In genomic region chr7:134458341-134458805, GRCh38 we compare ENCODE assay signal across 8 cellular contexts. TPM values are rescaled to one million over a fixed set of nuclear protein-coding genes. Genes with fewer than 3 reads are reported as not detected.
A peak's percentile ranks its signal among the peaks of the same experiment; 100 is the strongest.
DNase-seq lines count a peak whose midpoint lies in the region; ATAC-seq and TF ChIP-seq lines count a peak whose summit lies in the region.

No MANE protein-coding gene starts in this region.

- TF ChIP-seq CTCF in OCI-LY3 (IDR thresholded peaks at IDR 0.05; ENCODE audit: low read depth, low read length) (peak; percentile 51; the same call in 1 of the 2 replicates), fibroblast of pulmonary artery (IDR thresholded peaks at IDR 0.05; ENCODE audit: low read length, missing control alignments) (peak; percentile 31), neural crest cell (conservative IDR thresholded peaks at IDR 0.05) (peak; percentile 44)

- H3K27me3 ChIP-seq in OCI-LY3 (ENCODE audit: low read depth, low read length) = no peaks in the 10 kb centered on the region

- peak overlapping the region; percentile 88 for H3K4me2 ChIP-seq in OCI-LY3 (ENCODE audit: low read length)

- peak overlapping the region; percentile 34; the same call in 1 of the 2 replicates for H3K27ac ChIP-seq in OCI-LY3 (ENCODE audit: low read length)
- H3K27ac ChIP-seq in substantia nigra (ENCODE audit: low read depth, low read length, poor library complexity, severe bottlenecking) = peak overlapping the region; percentile 73

- peak; percentile 31 for ATAC-seq in GM18870 (IDR thresholded peaks at IDR 0.05; ENCODE audit: unreplicated experiment)
- peak; percentile 37 for ATAC-seq in HG03108 (IDR thresholded peaks at IDR 0.05; ENCODE audit: unreplicated experiment)

- peak overlapping the region; percentile 96 for H3K4me3 Mint-ChIP-seq in neural crest cell

- DNase-seq in AG20443 (ENCODE audit: low spot score) = peak; percentile 70
- peak; percentile 27 to 31 for DNase-seq in activated T-helper 1 cell treated with anti-CD3 and anti-CD28 coated beads, Interleukin-2, amount 50 U/mL, for 16 hours (ENCODE audit: low read depth in 1 of 2, low spot score in 1 of 2)
- no peak for DNase-seq in fibroblast of pulmonary artery (ENCODE audit: low read depth)
- peak; percentile 60 for DNase-seq in neural crest cell (ENCODE audit: low read depth, low spot score)
- DNase-seq in substantia nigra (lab: John Stamatoyannopoulos, UW) = peak in 35 of 49 donors; percentile 9 to 77 (median 51)

- peaks cover 17% of the 10 kb centered on the region for H3K79me2 ChIP-seq in OCI-LY3 (ENCODE audit: low read length)

- peaks cover 4% of the 10 kb centered on the region for H3K36me3 Mint-ChIP-seq in neural crest cell (ENCODE audit: low read depth)

- peaks cover 5% of the 10 kb centered on the region for H3K36me3 ChIP-seq in OCI-LY3 (replicated peaks; ENCODE audit: low read depth, low read length)

- H4K20me1 ChIP-seq in OCI-LY3 (ENCODE audit: insufficient read depth, low read length) = no peaks in the 10 kb centered on the region

- H3K4me1 ChIP-seq in OCI-LY3 (ENCODE audit: low read length) = peaks cover 17% of the 10 kb centered on the region

- peak overlapping the region; percentile 94 for H3K4me3 ChIP-seq in OCI-LY3 (ENCODE audit: low read length)
- peak overlapping the region; percentile 87 for H3K4me3 ChIP-seq in fibroblast of pulmonary artery (replicated peaks; ENCODE audit: low read depth, low read length)

- peak overlapping the region; percentile 98 for H2AFZ ChIP-seq in OCI-LY3 (ENCODE audit: low read depth, low read length)

- H3K9me3 Mint-ChIP-seq in neural crest cell = no peaks in the 10 kb centered on the region

- H3K27ac Mint-ChIP-seq in neural crest cell (ENCODE audit: unreplicated experiment) = no peak overlapping the region

- H3K4me1 Mint-ChIP-seq in neural crest cell = peaks cover 37% of the 10 kb centered on the region

- H3K27me3 Mint-ChIP-seq in neural crest cell (ENCODE audit: low read depth) = no peaks in the 10 kb centered on the region

- H3K9me3 ChIP-seq in OCI-LY3 (ENCODE audit: insufficient read depth, low read length) = 0 out of 2 replicates have a peak, but pooled peaks cover 1% of the 10 kb centered on the region

- peak overlapping the region; percentile 78 for H3K9ac ChIP-seq in OCI-LY3 (ENCODE audit: low read length)

RNA-seq across cellular contexts. Expression of gene AKR1B1, which starts 0.5 kb away (rescaled TPM):
- 202 and 204 TPM in 2 replicates for total RNA-seq in neural crest cell
